Comparison of ENCODE assay signal across 8 cellular contexts in genomic region chr12:14239935-14240872, GRCh38.
DNase-seq lines count a peak whose midpoint lies in the region; ATAC-seq and TF ChIP-seq lines count a peak whose summit lies in the region.

No MANE protein-coding gene starts in this region.

- H3K9ac ChIP-seq in iPS-20b (ENCODE audit: low read depth, low read length): peak overlapping the region; percentile 33; the same call in 1 of the 2 replicates

- H3K4me1 ChIP-seq in iPS-20b (ENCODE audit: insufficient read depth, low read length): peaks cover 14% of the 10 kb centered on the region; the same call in 1 of the 2 replicates
- peaks cover 0 to 14% (median 4%) of the 10 kb centered on the region in 4 donors for H3K4me1 ChIP-seq in tibial artery

- peak overlapping the region; percentile 87 for H3K27ac Mint-ChIP-seq in CD4-positive, alpha-beta T cell
- H3K27ac Mint-ChIP-seq in T-helper 2 cell treated with Interferon-gamma antibody and Interleukin-4, amounts not matched to agents 5 μg/mL and 100 μg/mL, for 36 hours: peak overlapping the region; percentile 79

- H3K4me3 Mint-ChIP-seq in CD4-positive, alpha-beta T cell: peak overlapping the region; percentile 88
- H3K4me3 Mint-ChIP-seq in T-helper 2 cell treated with Interferon-gamma antibody and Interleukin-4, amounts not matched to agents 5 μg/mL and 100 μg/mL, for 36 hours: peak overlapping the region; percentile 78

- peaks cover 28% of the 10 kb centered on the region for H3K36me3 Mint-ChIP-seq in CD4-positive, alpha-beta T cell (ENCODE audit: low read depth)
- peaks cover 21% of the 10 kb centered on the region for H3K36me3 Mint-ChIP-seq in T-helper 2 cell treated with Interferon-gamma antibody and Interleukin-4, amounts not matched to agents 5 μg/mL and 100 μg/mL, for 36 hours (ENCODE audit: low read depth)

- no peaks in the 10 kb centered on the region for H3K27me3 ChIP-seq in CD4-positive, alpha-beta T cell (ENCODE audit: control insufficient read depth, insufficient read depth, low read length)
- H3K27me3 ChIP-seq in iPS-20b (ENCODE audit: insufficient read depth, low read length) (no peaks in the 10 kb centered on the region), tibial artery (no peaks in the 10 kb centered on the region)

- CTCF ChIA-PET in CD4-positive, alpha-beta T cell (lab: Charles Lee): interaction anchor here (0.6 to 2.5 kb wide), 6 partner anchors 126 to 387 kb away, joined by 3 to 11 read pairs (median 4); partner anchors contain the start of gene ATF7IP

- H3K36me3 ChIP-seq in iPS-20b (ENCODE audit: insufficient read depth, low read depth, low read length): no peaks in the 10 kb centered on the region
- H3K36me3 ChIP-seq in tibial artery: peaks cover 0 to 4% (median 0%) of the 10 kb centered on the region in 3 donors

- POLR2A ChIA-PET in CD4-positive, alpha-beta T cell (lab: Charles Lee): interaction anchor here (0.6 to 5.0 kb wide), 9 partner anchors 16 to 531 kb away, joined by 3 to 59 read pairs (median 6); partner anchors contain the start of gene ATF7IP

- H3K27ac ChIP-seq in CD4-positive, alpha-beta T cell (ENCODE audit: low read depth, low read length): no peak overlapping the region
- no peak overlapping the region for H3K27ac ChIP-seq in iPS-20b (ENCODE audit: low read length)
- H3K27ac ChIP-seq in tibial artery: peak overlapping the region in 1 of 2 donors; percentile 26

- intact Hi-C loops in CD4-positive, alpha-beta T cell (cut with DNase I, micrococcal nuclease): loop anchor here (2.0 to 10.0 kb wide), 6 partner anchors 127 to 985 kb away; partner anchors contain the start of gene RERG (in 1 of the 2)
- intact Hi-C loops in tibial artery (cut with DNase I; ENCODE audit: low total_unique reads): loop anchor here (5.0 kb wide), 2 partner anchors 122 to 427 kb away; no protein-coding TSS in a partner anchor

- H3K27me3 Mint-ChIP-seq in CD4-positive, alpha-beta T cell: no peaks in the 10 kb centered on the region
- no peaks in the 10 kb centered on the region for H3K27me3 Mint-ChIP-seq in T-helper 2 cell treated with Interferon-gamma antibody and Interleukin-4, amounts not matched to agents 5 μg/mL and 100 μg/mL, for 36 hours (ENCODE audit: low read depth)

- DNase-seq in CD4-positive, alpha-beta T cell: peak in 2 of 10 experiments; percentile 3 to 5
- no peak for DNase-seq in T-helper 2 cell treated with Interferon-gamma antibody and Interleukin-4, amounts not matched to agents 5 μg/mL and 100 μg/mL, for 36 hours (ENCODE audit: low spot score)
- DNase-seq in tibial artery: peak in 1 of 2 donors; percentile 26
- no peak for DNase-seq in HPDE6-E6E7 (ENCODE audit: extremely low spot score)
- no peak for DNase-seq in activated gamma-delta T cell treated with Interleukin-2 at 50 U/mL for 16 hours

- H3K9me3 Mint-ChIP-seq in CD4-positive, alpha-beta T cell: peaks cover 6% of the 10 kb centered on the region
- H3K9me3 Mint-ChIP-seq in T-helper 2 cell treated with Interferon-gamma antibody and Interleukin-4, amounts not matched to agents 5 μg/mL and 100 μg/mL, for 36 hours: peaks cover 19% of the 10 kb centered on the region

- peaks cover 20% of the 10 kb centered on the region for H3K4me1 Mint-ChIP-seq in CD4-positive, alpha-beta T cell (ENCODE audit: low read depth)
- peaks cover 31% of the 10 kb centered on the region for H3K4me1 Mint-ChIP-seq in T-helper 2 cell treated with Interferon-gamma antibody and Interleukin-4, amounts not matched to agents 5 μg/mL and 100 μg/mL, for 36 hours (ENCODE audit: low read depth)

- peaks cover 15% of the 10 kb centered on the region for H3K9me3 ChIP-seq in CD4-positive, alpha-beta T cell (ENCODE audit: control insufficient read depth, low read length)
- H3K9me3 ChIP-seq in iPS-20b (ENCODE audit: insufficient read depth, low read depth, low read length) (peaks cover 11% of the 10 kb centered on the region; the same call in 1 of the 2 replicates), tibial artery (peaks cover 0 to 26% (median 17%) of the 10 kb centered on the region in 3 donors)

- peak overlapping the region; percentile 35; the same call in 1 of the 2 replicates for H3K4me3 ChIP-seq in iPS-20b (ENCODE audit: low read length)
- H3K4me3 ChIP-seq in tibial artery: peak overlapping the region; percentile 5 to 27

- TF ChIP-seq CTCF in CD4-positive, alpha-beta T cell (IDR thresholded peaks at IDR 0.05): no peak
- TF ChIP-seq CTCF in tibial artery (IDR thresholded peaks at IDR 0.05): no peak

- peak; percentile 47 for ATAC-seq in CD4-positive, alpha-beta T cell (ENCODE audit: poor library complexity)
- ATAC-seq in GM19395 (IDR thresholded peaks at IDR 0.05; ENCODE audit: unreplicated experiment) (peak; percentile 47), HG03442 (IDR thresholded peaks at IDR 0.05; ENCODE audit: unreplicated experiment) (peak; percentile 35)
